In genomic region chr7:47611045-47611511, GRCh38 we compare ENCODE assay signal across 13 cellular contexts. TPM values are rescaled to one million over a fixed set of nuclear protein-coding genes. Genes with fewer than 3 reads are reported as not detected.
DNase-seq lines count a peak whose midpoint lies in the region; ATAC-seq and TF ChIP-seq lines count a peak whose summit lies in the region.
"Had no signal": no experiment of that assay in that cellular context is flagged by ENCODE, and none has a peak within 500 bp of the region (broad histone marks: within the 10 kb centered on the region; RNA-seq: fewer than 3 reads in every experiment).

No MANE protein-coding gene starts in this region.

- no peak for TF ChIP-seq POLR2A in gastrocnemius medialis (IDR thresholded peaks at IDR 0.05)

- H3K9me3 Mint-ChIP-seq in HFFc6, result no peaks in the 10 kb centered on the region

- no peaks in the 10 kb centered on the region for H3K27me3 ChIP-seq in Panc1 (ENCODE audit: control insufficient read depth, insufficient read depth, low read length)
- H3K27me3 ChIP-seq in gastrocnemius medialis, result no peaks in the 10 kb centered on the region

- H3K36me3 ChIP-seq in Panc1 (ENCODE audit: control insufficient read depth, insufficient read depth, low read length) (no peaks in the 10 kb centered on the region), gastrocnemius medialis (no peaks in the 10 kb centered on the region)

- TF ChIP-seq CTCF in HFFc6 (IDR thresholded peaks at IDR 0.05) (no peak), Panc1 (IDR thresholded peaks at IDR 0.05) (no peak), gastrocnemius medialis (IDR thresholded peaks at IDR 0.05 in 4 of 5, conservative IDR thresholded peaks at IDR 0.05 in 1 of 5) (no peak)

- POLR2A ChIA-PET in Panc1 (lab: Charles Lee), result interaction anchor here (1.0 to 1.9 kb wide), 4 partner anchors 9 to 35 kb away, joined by 3 to 9 read pairs (median 5); partner anchors contain the start of gene TNS3

- no peaks in the 10 kb centered on the region for H3K36me3 Mint-ChIP-seq in HFFc6 (ENCODE audit: low read depth)

- ATAC-seq in Panc1, result peak; percentile 52
- peak; percentile 75 for ATAC-seq in left lobe of liver
- ATAC-seq in gastrocnemius medialis, result no peak
- no peak for ATAC-seq in GM21381 (IDR thresholded peaks at IDR 0.05; ENCODE audit: unreplicated experiment)
- no peak for ATAC-seq in HG03457 (IDR thresholded peaks at IDR 0.05; ENCODE audit: unreplicated experiment)

- peak overlapping the region; percentile 61 for H3K27ac Mint-ChIP-seq in HFFc6

- no TSS peak for BruUV-seq in Panc1 (replicated peaks; lab: Mats Ljungman, UMichigan)

- no peaks in the 10 kb centered on the region for H3K9me3 ChIP-seq in Panc1 (ENCODE audit: control insufficient read depth, insufficient read depth, low read depth, low read length)
- no peaks in the 10 kb centered on the region for H3K9me3 ChIP-seq in gastrocnemius medialis

- DNase-seq in HFFc6 (no peak), Panc1 (ENCODE audit: low read depth, low spot score) (no peak), left lobe of liver (ENCODE audit: low spot score) (peak; percentile 87), gastrocnemius medialis (no peak), SW 1271 (lab: John Stamatoyannopoulos, UW) (no peak), NCI-H1694 treated with DMSO at 0.1 percent for 48 hours (lab: John Stamatoyannopoulos, UW) (no peak)
- DNase-seq: activated T-cell treated with anti-CD3 and anti-CD28 coated beads for 4 hours, C1 segment of cervical spinal cord, NCI-H510A, PC-3 had no signal

- H3K27ac ChIP-seq in Panc1 (ENCODE audit: low read length) (peak overlapping the region; percentile 100), gastrocnemius medialis (peak overlapping the region in 3 of 4 donors; percentile 36 to 61 (median 56))
- H3K27ac ChIP-seq: epithelial cell of prostate had no signal

- CTCF ChIA-PET in Panc1 (lab: Charles Lee), result interaction anchor here (0.5 to 1.5 kb wide), 3 partner anchors 16 to 152 kb away, joined by 3 to 8 read pairs (median 3); no protein-coding TSS in a partner anchor

- in situ Hi-C loops in Panc1 (cut with HindIII; ENCODE audit: low pct_unique_long_range_greater_than_20kb, low sequenced_read_pairs), result no loop called here
- in situ Hi-C loops in gastrocnemius medialis (cut with MboI; ENCODE audit: low sequenced_read_pairs in 4 of 4), result no loop called here

- intact Hi-C loops in Panc1 (cut with micrococcal nuclease; ENCODE audit: unreplicated experiment) (no loop called here), gastrocnemius medialis (cut with DNase I; ENCODE audit: low total_unique reads) (no loop called here)

- H3K4me1 ChIP-seq in Panc1 (ENCODE audit: control insufficient read depth, insufficient read depth, low read length), result peaks cover 52% of the 10 kb centered on the region
- peaks cover 11 to 13% of the 10 kb centered on the region in 2 donors for H3K4me1 ChIP-seq in gastrocnemius medialis

- H3K4me3 Mint-ChIP-seq in HFFc6, result no peak overlapping the region

- H3K27me3 Mint-ChIP-seq in HFFc6 (ENCODE audit: insufficient read depth), result no peaks in the 10 kb centered on the region; the same call in 1 of the 2 replicates

- H3K4me1 Mint-ChIP-seq in HFFc6 (ENCODE audit: low read depth), result peaks cover 32% of the 10 kb centered on the region

- H3K4me3 ChIP-seq in Panc1 (ENCODE audit: low read depth in 2 of 2, low read length in 2 of 2) (peak overlapping the region in 1 of 2 experiments; percentile 4; a peak in 1 of 4 replicates), gastrocnemius medialis (no peak overlapping the region)

RNA-seq across cellular contexts. Expression of gene TNS3, which starts 29.2 kb away (rescaled TPM):
- 10 to 100 TPM; 50.8 to 77.0 (median 67.8) TPM for total RNA-seq in HFFc6 (2021; fragmentation: NEBNext Ultra II Directional; extraction: Animal tissue kit (Norgen Biotek cat#: 25700))
- total RNA-seq in Panc1 (2021; ENCODE audit: unreplicated experiment), result 533 TPM
- 322 TPM for polyA plus RNA-seq in Panc1 (2012; ENCODE audit: insufficient read length)
- total RNA-seq in left lobe of liver, result 47.2 TPM
- 10 to 100 TPM; 39.4 to 64.3 (median 50.5) TPM for total RNA-seq in gastrocnemius medialis

Comparison
In these comparisons a context has a peak if more than half of its experiments do, and no peak if none do; other contexts are left out.
1. ATAC-seq: peak in Panc1 (single experiment) and left lobe of liver (single experiment); none in gastrocnemius medialis (0 of 2), GM21381 (single experiment) and HG03457 (single experiment).